In the genomic region with DNA sequence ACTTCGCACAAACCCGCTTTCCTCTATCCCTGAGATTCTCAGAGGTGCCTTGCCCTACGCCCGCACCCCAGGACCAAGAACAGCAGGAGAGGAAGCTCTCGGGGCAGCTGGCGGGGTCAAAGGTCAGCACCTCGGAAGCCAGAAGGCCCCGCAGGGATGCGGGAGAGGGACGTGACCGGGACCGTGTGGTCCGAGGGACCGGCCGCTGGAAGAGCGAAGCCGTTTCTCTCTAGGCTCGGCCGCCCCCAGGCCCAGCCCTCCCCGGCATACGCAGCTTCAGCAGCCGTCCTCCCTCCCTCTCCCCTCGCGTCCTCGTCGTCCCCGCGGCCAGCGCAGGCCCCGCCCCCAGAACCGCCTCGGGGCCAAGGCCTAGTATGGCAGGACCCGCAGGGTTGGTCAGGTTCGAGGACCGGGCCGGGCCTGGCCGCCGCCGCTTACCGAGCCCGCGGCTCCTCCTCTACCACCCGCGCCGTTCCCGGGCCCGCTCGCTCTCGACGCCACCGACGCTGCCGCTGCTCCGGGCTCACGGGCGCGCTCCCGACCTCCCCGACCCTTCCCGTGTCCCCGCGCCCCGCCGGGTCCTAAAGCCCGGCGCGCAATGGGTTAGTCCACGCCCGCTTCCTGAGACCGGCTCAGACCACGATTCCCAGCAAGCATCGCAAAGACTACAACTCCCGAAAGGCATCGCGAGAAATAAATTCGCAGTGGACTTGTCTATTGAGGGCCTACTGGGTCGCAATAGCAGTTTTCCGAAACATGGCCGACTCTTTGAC, we compare ENCODE assay signal across 1 cellular context.
TF ChIP-seq lines count a peak whose summit lies in the region.

A gene with protein sequence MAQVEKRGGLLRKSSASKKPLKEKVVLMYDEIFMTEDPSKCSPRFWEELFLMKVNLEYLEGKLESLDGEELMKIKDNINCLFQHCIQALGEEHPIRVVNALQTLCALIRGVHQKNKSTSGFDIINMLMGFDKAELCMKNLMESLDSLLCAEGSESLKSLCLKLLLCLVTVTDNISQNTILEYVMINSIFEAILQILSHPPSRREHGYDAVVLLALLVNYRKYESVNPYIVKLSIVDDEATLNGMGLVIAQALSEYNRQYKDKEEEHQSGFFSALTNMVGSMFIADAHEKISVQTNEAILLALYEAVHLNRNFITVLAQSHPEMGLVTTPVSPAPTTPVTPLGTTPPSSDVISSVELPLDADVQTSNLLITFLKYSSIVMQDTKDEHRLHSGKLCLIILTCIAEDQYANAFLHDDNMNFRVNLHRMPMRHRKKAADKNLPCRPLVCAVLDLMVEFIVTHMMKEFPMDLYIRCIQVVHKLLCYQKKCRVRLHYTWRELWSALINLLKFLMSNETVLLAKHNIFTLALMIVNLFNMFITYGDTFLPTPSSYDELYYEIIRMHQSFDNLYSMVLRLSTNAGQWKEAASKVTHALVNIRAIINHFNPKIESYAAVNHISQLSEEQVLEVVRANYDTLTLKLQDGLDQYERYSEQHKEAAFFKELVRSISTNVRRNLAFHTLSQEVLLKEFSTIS (minus strand): TSS at position 527 of the 773 bp plus-strand sequence. CDS start 16,059 bp downstream, outside the sequence.

TF ChIP-seq in HepG2, 621 proteins besides CTCF, POLR2A, EP300 and RAD21 (continued from another document and continues in another):
- TF ChIP-seq, protein P1, sequence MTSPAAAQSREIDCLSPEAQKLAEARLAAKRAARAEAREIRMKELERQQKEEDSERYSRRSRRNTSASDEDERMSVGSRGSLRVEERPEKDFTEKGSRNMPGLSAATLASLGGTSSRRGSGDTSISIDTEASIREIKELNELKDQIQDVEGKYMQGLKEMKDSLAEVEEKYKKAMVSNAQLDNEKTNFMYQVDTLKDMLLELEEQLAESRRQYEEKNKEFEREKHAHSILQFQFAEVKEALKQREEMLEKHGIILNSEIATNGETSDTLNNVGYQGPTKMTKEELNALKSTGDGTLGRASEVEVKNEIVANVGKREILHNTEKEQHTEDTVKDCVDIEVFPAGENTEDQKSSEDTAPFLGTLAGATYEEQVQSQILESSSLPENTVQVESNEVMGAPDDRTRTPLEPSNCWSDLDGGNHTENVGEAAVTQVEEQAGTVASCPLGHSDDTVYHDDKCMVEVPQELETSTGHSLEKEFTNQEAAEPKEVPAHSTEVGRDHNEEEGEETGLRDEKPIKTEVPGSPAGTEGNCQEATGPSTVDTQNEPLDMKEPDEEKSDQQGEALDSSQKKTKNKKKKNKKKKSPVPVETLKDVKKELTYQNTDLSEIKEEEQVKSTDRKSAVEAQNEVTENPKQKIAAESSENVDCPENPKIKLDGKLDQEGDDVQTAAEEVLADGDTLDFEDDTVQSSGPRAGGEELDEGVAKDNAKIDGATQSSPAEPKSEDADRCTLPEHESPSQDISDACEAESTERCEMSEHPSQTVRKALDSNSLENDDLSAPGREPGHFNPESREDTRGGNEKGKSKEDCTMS (CRISPR knock-in tag; conservative IDR thresholded peaks at IDR 0.05), result no peak
- no peak for TF ChIP-seq ZKSCAN1 (IDR thresholded peaks at IDR 0.05; ENCODE audit: low read length)
- 0 out of 2 replicates have a peak, but pooled peaks have one; percentile 76 for TF ChIP-seq ZNF550 (CRISPR knock-in tag; IDR thresholded peaks at IDR 0.05; ENCODE audit: borderline replicate concordance)
- TF ChIP-seq, protein P2, sequence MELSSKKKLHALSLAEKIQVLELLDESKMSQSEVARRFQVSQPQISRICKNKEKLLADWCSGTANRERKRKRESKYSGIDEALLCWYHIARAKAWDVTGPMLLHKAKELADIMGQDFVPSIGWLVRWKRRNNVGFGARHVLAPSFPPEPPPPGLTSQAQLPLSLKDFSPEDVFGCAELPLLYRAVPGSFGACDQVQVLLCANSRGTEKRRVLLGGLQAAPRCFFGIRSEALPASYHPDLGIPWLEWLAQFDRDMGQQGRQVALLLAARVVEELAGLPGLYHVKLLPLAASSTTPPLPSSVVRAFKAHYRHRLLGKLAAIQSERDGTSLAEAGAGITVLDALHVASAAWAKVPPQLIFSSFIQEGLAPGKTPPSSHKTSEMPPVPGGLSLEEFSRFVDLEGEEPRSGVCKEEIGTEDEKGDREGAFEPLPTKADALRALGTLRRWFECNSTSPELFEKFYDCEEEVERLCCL (CRISPR knock-in tag; IDR thresholded peaks at IDR 0.05; ENCODE audit: borderline replicate concordance), result no peak
- TF ChIP-seq SUZ12 (IDR thresholded peaks at IDR 0.05; ENCODE audit: low read depth, low read length), result peak; percentile 66
- no peak; the same call in 1 of the 2 replicates for TF ChIP-seq SAFB2 (CRISPR knock-in tag; IDR thresholded peaks at IDR 0.05; ENCODE audit: borderline replicate concordance, low read depth)
- peak; percentile 47; the same call in 1 of the 2 replicates for TF ChIP-seq ZNF354B (CRISPR knock-in tag; IDR thresholded peaks at IDR 0.05)
- TF ChIP-seq ZBTB20 (CRISPR knock-in tag; IDR thresholded peaks at IDR 0.05; ENCODE audit: borderline replicate concordance, low read depth), result 0 out of 2 replicates have a peak, but pooled peaks have one; percentile 21
- TF ChIP-seq NFE2 (CRISPR knock-in tag; IDR thresholded peaks at IDR 0.05), result no peak
- peak; percentile 87 for TF ChIP-seq HOXA3 (CRISPR knock-in tag; IDR thresholded peaks at IDR 0.05)
- TF ChIP-seq JUNB (CRISPR knock-in tag; IDR thresholded peaks at IDR 0.05; ENCODE audit: borderline replicate concordance), result no peak
- peak; percentile 85 for TF ChIP-seq AHR (CRISPR knock-in tag; IDR thresholded peaks at IDR 0.05)
- TF ChIP-seq ZNF446 (CRISPR knock-in tag; IDR thresholded peaks at IDR 0.05), result peak; percentile 56
- TF ChIP-seq CHCHD3 (CRISPR knock-in tag; IDR thresholded peaks at IDR 0.05), result no peak
- TF ChIP-seq, protein P3, sequence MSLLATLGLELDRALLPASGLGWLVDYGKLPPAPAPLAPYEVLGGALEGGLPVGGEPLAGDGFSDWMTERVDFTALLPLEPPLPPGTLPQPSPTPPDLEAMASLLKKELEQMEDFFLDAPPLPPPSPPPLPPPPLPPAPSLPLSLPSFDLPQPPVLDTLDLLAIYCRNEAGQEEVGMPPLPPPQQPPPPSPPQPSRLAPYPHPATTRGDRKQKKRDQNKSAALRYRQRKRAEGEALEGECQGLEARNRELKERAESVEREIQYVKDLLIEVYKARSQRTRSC (CRISPR knock-in tag; IDR thresholded peaks at IDR 0.05; ENCODE audit: low read depth), result no peak
- TF ChIP-seq ZMYM4 (CRISPR knock-in tag; IDR thresholded peaks at IDR 0.05), result peak; percentile 95; the same call in 1 of the 2 replicates
- TF ChIP-seq, protein P4, sequence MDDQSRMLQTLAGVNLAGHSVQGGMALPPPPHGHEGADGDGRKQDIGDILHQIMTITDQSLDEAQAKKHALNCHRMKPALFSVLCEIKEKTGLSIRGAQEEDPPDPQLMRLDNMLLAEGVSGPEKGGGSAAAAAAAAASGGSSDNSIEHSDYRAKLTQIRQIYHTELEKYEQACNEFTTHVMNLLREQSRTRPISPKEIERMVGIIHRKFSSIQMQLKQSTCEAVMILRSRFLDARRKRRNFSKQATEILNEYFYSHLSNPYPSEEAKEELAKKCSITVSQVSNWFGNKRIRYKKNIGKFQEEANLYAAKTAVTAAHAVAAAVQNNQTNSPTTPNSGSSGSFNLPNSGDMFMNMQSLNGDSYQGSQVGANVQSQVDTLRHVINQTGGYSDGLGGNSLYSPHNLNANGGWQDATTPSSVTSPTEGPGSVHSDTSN (CRISPR knock-in tag; IDR thresholded peaks at IDR 0.05; ENCODE audit: borderline replicate concordance), result peak; percentile 70; the same call in 1 of the 2 replicates
- peak; percentile 96 for TF ChIP-seq ZNF34 (CRISPR knock-in tag; IDR thresholded peaks at IDR 0.05; ENCODE audit: borderline replicate concordance)
- TF ChIP-seq FOXC1 (CRISPR knock-in tag; IDR thresholded peaks at IDR 0.05; ENCODE audit: borderline replicate concordance), result peak; percentile 90; the same call in 1 of the 2 replicates
- no peak for TF ChIP-seq NCOA1 (CRISPR knock-in tag; IDR thresholded peaks at IDR 0.05)
- no peak; the same call in 1 of the 2 replicates for TF ChIP-seq SSRP1 (CRISPR knock-in tag; IDR thresholded peaks at IDR 0.05)
- TF ChIP-seq, protein P5, sequence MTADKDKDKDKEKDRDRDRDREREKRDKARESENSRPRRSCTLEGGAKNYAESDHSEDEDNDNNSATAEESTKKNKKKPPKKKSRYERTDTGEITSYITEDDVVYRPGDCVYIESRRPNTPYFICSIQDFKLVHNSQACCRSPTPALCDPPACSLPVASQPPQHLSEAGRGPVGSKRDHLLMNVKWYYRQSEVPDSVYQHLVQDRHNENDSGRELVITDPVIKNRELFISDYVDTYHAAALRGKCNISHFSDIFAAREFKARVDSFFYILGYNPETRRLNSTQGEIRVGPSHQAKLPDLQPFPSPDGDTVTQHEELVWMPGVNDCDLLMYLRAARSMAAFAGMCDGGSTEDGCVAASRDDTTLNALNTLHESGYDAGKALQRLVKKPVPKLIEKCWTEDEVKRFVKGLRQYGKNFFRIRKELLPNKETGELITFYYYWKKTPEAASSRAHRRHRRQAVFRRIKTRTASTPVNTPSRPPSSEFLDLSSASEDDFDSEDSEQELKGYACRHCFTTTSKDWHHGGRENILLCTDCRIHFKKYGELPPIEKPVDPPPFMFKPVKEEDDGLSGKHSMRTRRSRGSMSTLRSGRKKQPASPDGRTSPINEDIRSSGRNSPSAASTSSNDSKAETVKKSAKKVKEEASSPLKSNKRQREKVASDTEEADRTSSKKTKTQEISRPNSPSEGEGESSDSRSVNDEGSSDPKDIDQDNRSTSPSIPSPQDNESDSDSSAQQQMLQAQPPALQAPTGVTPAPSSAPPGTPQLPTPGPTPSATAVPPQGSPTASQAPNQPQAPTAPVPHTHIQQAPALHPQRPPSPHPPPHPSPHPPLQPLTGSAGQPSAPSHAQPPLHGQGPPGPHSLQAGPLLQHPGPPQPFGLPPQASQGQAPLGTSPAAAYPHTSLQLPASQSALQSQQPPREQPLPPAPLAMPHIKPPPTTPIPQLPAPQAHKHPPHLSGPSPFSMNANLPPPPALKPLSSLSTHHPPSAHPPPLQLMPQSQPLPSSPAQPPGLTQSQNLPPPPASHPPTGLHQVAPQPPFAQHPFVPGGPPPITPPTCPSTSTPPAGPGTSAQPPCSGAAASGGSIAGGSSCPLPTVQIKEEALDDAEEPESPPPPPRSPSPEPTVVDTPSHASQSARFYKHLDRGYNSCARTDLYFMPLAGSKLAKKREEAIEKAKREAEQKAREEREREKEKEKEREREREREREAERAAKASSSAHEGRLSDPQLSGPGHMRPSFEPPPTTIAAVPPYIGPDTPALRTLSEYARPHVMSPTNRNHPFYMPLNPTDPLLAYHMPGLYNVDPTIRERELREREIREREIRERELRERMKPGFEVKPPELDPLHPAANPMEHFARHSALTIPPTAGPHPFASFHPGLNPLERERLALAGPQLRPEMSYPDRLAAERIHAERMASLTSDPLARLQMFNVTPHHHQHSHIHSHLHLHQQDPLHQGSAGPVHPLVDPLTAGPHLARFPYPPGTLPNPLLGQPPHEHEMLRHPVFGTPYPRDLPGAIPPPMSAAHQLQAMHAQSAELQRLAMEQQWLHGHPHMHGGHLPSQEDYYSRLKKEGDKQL (CRISPR knock-in tag; IDR thresholded peaks at IDR 0.05; ENCODE audit: low read depth), result peak; percentile 55; the same call in 1 of the 2 replicates
- TF ChIP-seq, protein P6, sequence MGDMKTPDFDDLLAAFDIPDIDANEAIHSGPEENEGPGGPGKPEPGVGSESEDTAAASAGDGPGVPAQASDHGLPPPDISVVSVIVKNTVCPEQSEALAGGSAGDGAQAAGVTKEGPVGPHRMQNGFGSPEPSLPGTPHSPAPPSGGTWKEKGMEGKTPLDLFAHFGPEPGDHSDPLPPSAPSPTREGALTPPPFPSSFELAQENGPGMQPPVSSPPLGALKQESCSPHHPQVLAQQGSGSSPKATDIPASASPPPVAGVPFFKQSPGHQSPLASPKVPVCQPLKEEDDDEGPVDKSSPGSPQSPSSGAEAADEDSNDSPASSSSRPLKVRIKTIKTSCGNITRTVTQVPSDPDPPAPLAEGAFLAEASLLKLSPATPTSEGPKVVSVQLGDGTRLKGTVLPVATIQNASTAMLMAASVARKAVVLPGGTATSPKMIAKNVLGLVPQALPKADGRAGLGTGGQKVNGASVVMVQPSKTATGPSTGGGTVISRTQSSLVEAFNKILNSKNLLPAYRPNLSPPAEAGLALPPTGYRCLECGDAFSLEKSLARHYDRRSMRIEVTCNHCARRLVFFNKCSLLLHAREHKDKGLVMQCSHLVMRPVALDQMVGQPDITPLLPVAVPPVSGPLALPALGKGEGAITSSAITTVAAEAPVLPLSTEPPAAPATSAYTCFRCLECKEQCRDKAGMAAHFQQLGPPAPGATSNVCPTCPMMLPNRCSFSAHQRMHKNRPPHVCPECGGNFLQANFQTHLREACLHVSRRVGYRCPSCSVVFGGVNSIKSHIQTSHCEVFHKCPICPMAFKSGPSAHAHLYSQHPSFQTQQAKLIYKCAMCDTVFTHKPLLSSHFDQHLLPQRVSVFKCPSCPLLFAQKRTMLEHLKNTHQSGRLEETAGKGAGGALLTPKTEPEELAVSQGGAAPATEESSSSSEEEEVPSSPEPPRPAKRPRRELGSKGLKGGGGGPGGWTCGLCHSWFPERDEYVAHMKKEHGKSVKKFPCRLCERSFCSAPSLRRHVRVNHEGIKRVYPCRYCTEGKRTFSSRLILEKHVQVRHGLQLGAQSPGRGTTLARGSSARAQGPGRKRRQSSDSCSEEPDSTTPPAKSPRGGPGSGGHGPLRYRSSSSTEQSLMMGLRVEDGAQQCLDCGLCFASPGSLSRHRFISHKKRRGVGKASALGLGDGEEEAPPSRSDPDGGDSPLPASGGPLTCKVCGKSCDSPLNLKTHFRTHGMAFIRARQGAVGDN (CRISPR knock-in tag; IDR thresholded peaks at IDR 0.05), result peak; percentile 94
- peak; percentile 95 for TF ChIP-seq RBFOX2 (IDR thresholded peaks at IDR 0.05; ENCODE audit: low read depth, low read length)
- TF ChIP-seq GPN1 (CRISPR knock-in tag; IDR thresholded peaks at IDR 0.05; ENCODE audit: borderline replicate concordance), result no peak
- TF ChIP-seq MED13 (CRISPR knock-in tag; IDR thresholded peaks at IDR 0.05), result peak; percentile 75
- peak; percentile 56; the same call in 1 of the 2 replicates for TF ChIP-seq ZNF678 (CRISPR knock-in tag; IDR thresholded peaks at IDR 0.05)
- TF ChIP-seq ZNF383 (CRISPR knock-in tag; IDR thresholded peaks at IDR 0.05; ENCODE audit: borderline replicate concordance), result 0 out of 2 replicates have a peak, but pooled peaks have one; percentile 84
- TF ChIP-seq RBM39 (IDR thresholded peaks at IDR 0.05; ENCODE audit: low read depth, low read length, poor library complexity, severe bottlenecking), result peak; percentile 89
- TF ChIP-seq ZNF225 (CRISPR knock-in tag; IDR thresholded peaks at IDR 0.05), result peak; percentile 82
- TF ChIP-seq ZBTB7A (CRISPR knock-in tag; IDR thresholded peaks at IDR 0.05), result peak; percentile 71; the same call in 1 of the 2 replicates
- peak; percentile 77 for TF ChIP-seq PITX1 (CRISPR knock-in tag; IDR thresholded peaks at IDR 0.05)
- TF ChIP-seq, protein P7, sequence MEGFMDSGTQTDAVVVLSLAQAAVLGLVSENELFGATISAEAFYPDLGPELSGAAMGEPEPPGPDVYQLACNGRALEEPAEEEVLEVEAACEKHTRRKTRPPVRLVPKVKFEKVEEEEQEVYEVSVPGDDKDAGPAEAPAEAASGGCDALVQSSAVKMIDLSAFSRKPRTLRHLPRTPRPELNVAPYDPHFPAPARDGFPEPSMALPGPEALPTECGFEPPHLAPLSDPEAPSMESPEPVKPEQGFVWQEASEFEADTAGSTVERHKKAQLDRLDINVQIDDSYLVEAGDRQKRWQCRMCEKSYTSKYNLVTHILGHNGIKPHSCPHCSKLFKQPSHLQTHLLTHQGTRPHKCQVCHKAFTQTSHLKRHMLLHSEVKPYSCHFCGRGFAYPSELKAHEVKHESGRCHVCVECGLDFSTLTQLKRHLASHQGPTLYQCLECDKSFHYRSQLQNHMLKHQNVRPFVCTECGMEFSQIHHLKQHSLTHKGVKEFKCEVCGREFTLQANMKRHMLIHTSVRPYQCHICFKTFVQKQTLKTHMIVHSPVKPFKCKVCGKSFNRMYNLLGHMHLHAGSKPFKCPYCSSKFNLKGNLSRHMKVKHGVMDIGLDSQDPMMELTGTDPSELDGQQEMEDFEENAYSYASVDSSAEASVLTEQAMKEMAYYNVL (CRISPR knock-in tag; IDR thresholded peaks at IDR 0.05; ENCODE audit: borderline replicate concordance), result no peak
